In the genomic region with DNA sequence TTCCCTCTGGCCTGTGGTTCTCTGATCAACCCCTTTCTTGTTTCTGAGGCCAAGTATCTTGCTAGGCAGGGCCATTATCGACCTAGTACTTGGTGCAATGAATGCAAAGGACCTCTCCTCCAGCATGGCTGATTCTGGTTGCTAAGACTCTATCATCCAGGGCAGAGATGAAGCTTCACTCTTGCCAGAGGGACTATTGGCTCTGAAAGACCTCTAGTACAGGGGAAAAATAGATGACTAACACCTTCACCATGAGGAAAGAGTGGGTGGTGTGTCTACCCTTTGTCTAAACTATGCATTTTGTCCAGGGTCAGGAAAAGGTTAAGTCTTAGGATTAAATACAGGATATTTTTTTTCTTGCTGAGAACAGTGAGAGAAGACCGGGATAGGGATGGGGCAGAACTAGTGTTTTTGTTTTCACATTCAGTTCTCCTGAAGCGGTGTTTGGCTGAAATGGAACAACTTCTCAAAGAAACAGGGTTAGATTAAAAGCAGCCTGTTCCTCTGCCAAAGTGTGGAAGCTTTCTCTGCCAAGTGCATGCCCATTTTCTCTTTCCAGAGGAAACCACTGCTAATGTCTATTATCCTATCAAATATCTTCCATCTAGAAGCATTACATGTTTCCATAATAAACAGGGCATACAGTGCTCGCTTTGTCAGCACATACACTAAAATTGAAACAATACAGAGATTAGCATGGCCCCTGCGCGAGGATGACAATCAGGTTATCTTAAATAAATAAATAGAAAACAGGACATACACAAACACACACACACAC, we compare ENCODE assay signal across 11 cellular contexts. TPM values are rescaled to one million over a fixed set of nuclear protein-coding genes. Genes with fewer than 3 reads are reported as not detected.
DNase-seq lines count a peak whose midpoint lies in the region; ATAC-seq and TF ChIP-seq lines count a peak whose summit lies in the region.
"Had no signal": no experiment of that assay in that cellular context is flagged by ENCODE, and none has a peak within 500 bp of the region (broad histone marks: within the 10 kb centered on the region; RNA-seq: fewer than 3 reads in every experiment).

No MANE protein-coding gene starts in this region.

- TF ChIP-seq RAD21 in SK-N-SH (IDR thresholded peaks at IDR 0.05; ENCODE audit: low read length): no peak

- H2AFZ ChIP-seq in SK-N-SH (ENCODE audit: low read depth): no peak overlapping the region

- no peak for DNase-seq in SK-N-SH
- DNase-seq in activated naive CD8-positive, alpha-beta T cell treated with anti-CD3 and anti-CD28 coated beads for 36 hours: no peak
- peak; percentile 84 to 89 for DNase-seq in foreskin fibroblast
- DNase-seq in stimulated activated naive CD8-positive, alpha-beta T cell treated with anti-CD3 and anti-CD28 coated beads, Interleukin-15, Interleukin-2, amounts not matched to agents 100 U/mL and 50 U/mL, for 24 hours: no peak
- DNase-seq in hippocampal formation (lab: John Stamatoyannopoulos, UW): no peak
- no peak for DNase-seq in left ventricle myocardium superior
- DNase-seq: 8988T, left ventricle myocardium inferior, OCI-M1 had no signal

- H3K9ac ChIP-seq in SK-N-SH: peak overlapping the region; percentile 97

- H3K27ac Mint-ChIP-seq in activated naive CD8-positive, alpha-beta T cell treated with anti-CD3 and anti-CD28 coated beads for 36 hours: peak overlapping the region; percentile 87

- peaks cover 47% of the 10 kb centered on the region for H3F3A ChIP-seq in SK-N-SH (replicated peaks; ENCODE audit: insufficient read depth)

- CTCF ChIA-PET in SK-N-SH (lab: Yijun Ruan, JAX): interaction anchor here (2.1 kb wide), 1 partner anchor 133 kb away, joined by 5 read pairs; no protein-coding TSS in a partner anchor

- no peak overlapping the region for H3K4me3 ChIP-seq in SK-N-SH (ENCODE audit: low read depth in 2 of 2, low read length in 1 of 2)
- no peak overlapping the region for H3K4me3 ChIP-seq in foreskin fibroblast (ENCODE audit: low read depth in 1 of 2, low read length in 2 of 2)
- H3K4me3 ChIP-seq: left ventricle myocardium inferior had no signal

- H3K27ac ChIP-seq in SK-N-SH (ENCODE audit: low read depth in 2 of 2, low read length in 1 of 2): peak overlapping the region; percentile 97 to 99
- H3K27ac ChIP-seq: left ventricle myocardium inferior had no signal

- no peaks in the 10 kb centered on the region for H3K9me2 ChIP-seq in SK-N-SH

- H3K9me3 Mint-ChIP-seq in activated naive CD8-positive, alpha-beta T cell treated with anti-CD3 and anti-CD28 coated beads for 36 hours: no peaks in the 10 kb centered on the region

- no peak for TF ChIP-seq EP300 in SK-N-SH (IDR thresholded peaks at IDR 0.05; ENCODE audit: borderline replicate concordance in 1 of 2, low read depth in 1 of 2, low read length in 1 of 2)

- POLR2A ChIA-PET in SK-N-SH (lab: Yijun Ruan, JAX): interaction anchor here (0.5 kb wide), 1 partner anchor 213 kb away, joined by 3 read pairs; no protein-coding TSS in a partner anchor

- H3K27me3 Mint-ChIP-seq in activated naive CD8-positive, alpha-beta T cell treated with anti-CD3 and anti-CD28 coated beads for 36 hours: no peaks in the 10 kb centered on the region

- H3K4me2 ChIP-seq in SK-N-SH: peak overlapping the region; percentile 97

- peak overlapping the region; percentile 55 for H3K4me3 Mint-ChIP-seq in activated naive CD8-positive, alpha-beta T cell treated with anti-CD3 and anti-CD28 coated beads for 36 hours

- no peak for TF ChIP-seq CTCF in SK-N-SH (IDR thresholded peaks at IDR 0.05)
- no peak for TF ChIP-seq CTCF in foreskin fibroblast (IDR thresholded peaks at IDR 0.05; ENCODE audit: low read depth, low read length)

- H3K27me3 ChIP-seq in SK-N-SH (ENCODE audit: insufficient read depth): no peaks in the 10 kb centered on the region

- ATAC-seq in SK-N-SH treated with all-trans-retinoic acid at 6 μM for 48 hours (no peak), HG02852 (IDR thresholded peaks at IDR 0.05; ENCODE audit: unreplicated experiment) (no peak), left ventricle myocardium superior (no peak)
- peak; percentile 20 for ATAC-seq in stimulated activated naive CD8-positive, alpha-beta T cell treated with anti-CD3 and anti-CD28 coated beads, Interleukin-15, Interleukin-2, amounts not matched to agents 100 U/mL and 50 U/mL, for 24 hours

- H3K4me1 Mint-ChIP-seq in activated naive CD8-positive, alpha-beta T cell treated with anti-CD3 and anti-CD28 coated beads for 36 hours: peaks cover 45% of the 10 kb centered on the region

- 29% methylated on average over 5 of the region's 6 CpGs for WGBS in SK-N-SH (ENCODE audit: low lambda C conversion rate)

- intact Hi-C loops in left ventricle myocardium superior (cut with micrococcal nuclease): no loop called here

- no peaks in the 10 kb centered on the region for H3K9me3 ChIP-seq in SK-N-SH
- H3K9me3 ChIP-seq: left ventricle myocardium inferior had no signal

- H3K36me3 Mint-ChIP-seq in activated naive CD8-positive, alpha-beta T cell treated with anti-CD3 and anti-CD28 coated beads for 36 hours: peaks cover 42% of the 10 kb centered on the region

- H3K4me1 ChIP-seq in SK-N-SH (ENCODE audit: control insufficient read depth in 1 of 2, insufficient read depth in 2 of 2, low read depth in 1 of 2, low read length in 1 of 2): peaks cover 37 to 42% of the 10 kb centered on the region in 2 experiments

- H4K20me1 ChIP-seq in SK-N-SH (ENCODE audit: insufficient read depth): no peaks in the 10 kb centered on the region

- H3K36me3 ChIP-seq in SK-N-SH (replicated peaks in 1 of 2; ENCODE audit: control insufficient read depth in 1 of 2, insufficient read depth in 2 of 2, low read length in 1 of 2): peaks cover 22 to 32% of the 10 kb centered on the region in 2 experiments

- peaks cover 4% of the 10 kb centered on the region; the same call in 1 of the 2 replicates for H3K79me2 ChIP-seq in SK-N-SH (ENCODE audit: insufficient read depth)

TF ChIP-seq in SK-N-SH, 30 proteins besides CTCF, POLR2A, EP300 and RAD21:
- TF ChIP-seq RFX5 (IDR thresholded peaks at IDR 0.05; ENCODE audit: low read length) (peak; percentile 69; the same call in 1 of the 2 replicates), USF1 (IDR thresholded peaks at IDR 0.05; ENCODE audit: borderline replicate concordance, low read depth) (no peak), PBX3 (IDR thresholded peaks at IDR 0.05) (peak; percentile 23; the same call in 1 of the 2 replicates)

TF ChIP-seq in SK-N-SH treated with all-trans-retinoic acid at 6 μM for 48 hours, 23 proteins besides CTCF, POLR2A, EP300 and RAD21:
- no peak for TF ChIP-seq ZC3H10 (CRISPR knock-in tag; IDR thresholded peaks at IDR 0.05)
- TF ChIP-seq BACH2 (CRISPR knock-in tag; IDR thresholded peaks at IDR 0.05; ENCODE audit: borderline replicate concordance): no peak
- TF ChIP-seq GLIS3 (CRISPR knock-in tag; IDR thresholded peaks at IDR 0.05): no peak
- no peak for TF ChIP-seq OSR1 (CRISPR knock-in tag; IDR thresholded peaks at IDR 0.05)
- TF ChIP-seq ARNTL (CRISPR knock-in tag; IDR thresholded peaks at IDR 0.05; ENCODE audit: borderline replicate concordance, low read depth): no peak
- TF ChIP-seq ISL1 (CRISPR knock-in tag; IDR thresholded peaks at IDR 0.05): no peak
- TF ChIP-seq ZFP30 (CRISPR knock-in tag; IDR thresholded peaks at IDR 0.05): no peak
- TF ChIP-seq PATZ1 (CRISPR knock-in tag; IDR thresholded peaks at IDR 0.05; ENCODE audit: borderline replicate concordance): no peak
- no peak for TF ChIP-seq ESRRG (CRISPR knock-in tag; IDR thresholded peaks at IDR 0.05)
- TF ChIP-seq CSDC2 (CRISPR knock-in tag; IDR thresholded peaks at IDR 0.05): no peak

RNA-seq across cellular contexts. Expression of gene MTFP1, which starts 5.0 kb away (rescaled TPM):
- 11.9 and 18.9 TPM in 2 replicates for polyA plus RNA-seq in SK-N-SH (2012; rRNA removed)
- 9.1 and 10.5 TPM in 2 replicates for polyA plus RNA-seq in SK-N-SH (2012; cell fraction: cytosol; rRNA removed)
- polyA plus RNA-seq in SK-N-SH (2012; cell fraction: nucleus; rRNA removed): 10.3 and 12.2 TPM in 2 replicates
- 100 to 1,000 TPM; 109 to 114 TPM for total RNA-seq in activated naive CD8-positive, alpha-beta T cell treated with anti-CD3 and anti-CD28 coated beads for 36 hours
- total RNA-seq in left ventricle myocardium superior: 16.3 TPM

RNA-seq across cellular contexts. Expression of gene SEC14L2, which starts 23.8 kb away (rescaled TPM):
- 14.0 and 16.1 TPM in 2 replicates for polyA plus RNA-seq in SK-N-SH (2012; rRNA removed)
- polyA plus RNA-seq in SK-N-SH (2012; cell fraction: cytosol; rRNA removed): 8.0 and 8.2 TPM in 2 replicates
- polyA plus RNA-seq in SK-N-SH (2012; cell fraction: nucleus; rRNA removed): 28.8 and 40.7 TPM in 2 replicates
- total RNA-seq in activated naive CD8-positive, alpha-beta T cell treated with anti-CD3 and anti-CD28 coated beads for 36 hours: 1 to 10 TPM; 9.1 to 9.4 TPM
- total RNA-seq in left ventricle myocardium superior: 0.82 TPM

RNA-seq across cellular contexts. Expression of gene RNF215, which starts 33.4 kb away (rescaled TPM):
- 28.6 and 37.2 TPM in 2 replicates for polyA plus RNA-seq in SK-N-SH (2012; rRNA removed)
- polyA plus RNA-seq in SK-N-SH (2012; cell fraction: cytosol; rRNA removed): 9.9 and 17.0 TPM in 2 replicates
- 123 and 141 TPM in 2 replicates for polyA plus RNA-seq in SK-N-SH (2012; cell fraction: nucleus; rRNA removed)
- total RNA-seq in activated naive CD8-positive, alpha-beta T cell treated with anti-CD3 and anti-CD28 coated beads for 36 hours: 1 to 10 TPM; 3.3 to 3.9 TPM
- total RNA-seq in left ventricle myocardium superior: 5.4 TPM

RNA-seq across cellular contexts. Expression of gene SEC14L3, which starts 51.2 kb away (rescaled TPM):
- not detected in 2 replicates for polyA plus RNA-seq in SK-N-SH (2012; rRNA removed)
- polyA plus RNA-seq in SK-N-SH (2012; cell fraction: cytosol; rRNA removed): not detected in 2 replicates
- polyA plus RNA-seq in SK-N-SH (2012; cell fraction: nucleus; rRNA removed): not detected in 2 replicates
- not detected for total RNA-seq in activated naive CD8-positive, alpha-beta T cell treated with anti-CD3 and anti-CD28 coated beads for 36 hours
- not detected for total RNA-seq in left ventricle myocardium superior
- total RNA-seq: left ventricle myocardium inferior had no signal

Comparison
In these comparisons a context has a peak if more than half of its experiments do, and no peak if none do; other contexts are left out.
1. DNase-seq: peak in foreskin fibroblast (2 of 2); none in SK-N-SH (single experiment), activated naive CD8-positive, alpha-beta T cell treated with anti-CD3 and anti-CD28 coated beads for 36 hours (single experiment), stimulated activated naive CD8-positive, alpha-beta T cell treated with anti-CD3 and anti-CD28 coated beads, Interleukin-15, Interleukin-2, amounts not matched to agents 100 U/mL and 50 U/mL, for 24 hours (single experiment), hippocampal formation (0 of 2) and left ventricle myocardium superior (single experiment).